Comparison of ENCODE assay signal across 8 cellular contexts in genomic region chr9:34809504-34810186, GRCh38.
DNase-seq lines count a peak whose midpoint lies in the region; ATAC-seq and TF ChIP-seq lines count a peak whose summit lies in the region.

No MANE protein-coding gene starts in this region.

- H3K4me3 ChIP-seq in cardiac fibroblast (replicated peaks in 1 of 2; ENCODE audit: low read depth in 2 of 2, low read length in 2 of 2) (no peak overlapping the region), iPS-20b (ENCODE audit: low read length) (peak overlapping the region; percentile 53), stomach (peak overlapping the region; percentile 18 to 35 (median 21))

- ATAC-seq in HG03139 (IDR thresholded peaks at IDR 0.05; ENCODE audit: unreplicated experiment) (no peak), HG02610 (IDR thresholded peaks at IDR 0.05; ENCODE audit: unreplicated experiment) (no peak)

- no peak for TF ChIP-seq EP300 in stomach (IDR thresholded peaks at IDR 0.05)

- peak; percentile 49 for TF ChIP-seq CTCF in cardiac fibroblast (IDR thresholded peaks at IDR 0.05; ENCODE audit: low read depth, low read length)
- TF ChIP-seq CTCF in stomach (IDR thresholded peaks at IDR 0.05) = no peak

- no peaks in the 10 kb centered on the region for H3K4me1 ChIP-seq in iPS-20b (ENCODE audit: insufficient read depth, low read length)
- H3K4me1 ChIP-seq in stomach = peaks cover 0 to 10% (median 4%) of the 10 kb centered on the region in 4 donors

- peaks cover 46% of the 10 kb centered on the region for H3K27me3 ChIP-seq in iPS-20b (ENCODE audit: insufficient read depth, low read length)
- H3K27me3 ChIP-seq in stomach = peaks cover 0 to 46% (median 28%) of the 10 kb centered on the region in 3 donors

- no peak for TF ChIP-seq POLR2A in stomach (IDR thresholded peaks at IDR 0.05)

- H3K36me3 ChIP-seq in iPS-20b (ENCODE audit: insufficient read depth, low read depth, low read length) (no peaks in the 10 kb centered on the region), stomach (no peaks in the 10 kb centered on the region)

- H3K9ac ChIP-seq in iPS-20b (ENCODE audit: low read depth, low read length) = no peak overlapping the region

- H3K27ac ChIP-seq in iPS-20b (ENCODE audit: low read length) (no peak overlapping the region), stomach (no peak overlapping the region)

- intact Hi-C loops in stomach (cut with DNase I; ENCODE audit: low total_unique reads) = no loop called here

- peak; percentile 4 for DNase-seq in NCI-H2227 (lab: John Stamatoyannopoulos, UW; ENCODE audit: unreplicated experiment)
- no peak for DNase-seq in NCI-H2227 treated with DMSO at 0.1 percent for 48 hours (lab: John Stamatoyannopoulos, UW)
- peak; percentile 18 to 36 for DNase-seq in cardiac fibroblast (ENCODE audit: low read depth in 2 of 2)
- DNase-seq in stomach = no peak
- no peak for DNase-seq in NCI-H446 (lab: John Stamatoyannopoulos, UW)

- H3K9me3 ChIP-seq in iPS-20b (ENCODE audit: insufficient read depth, low read depth, low read length) (peaks cover 8% of the 10 kb centered on the region; the same call in 1 of the 2 replicates), stomach (peaks cover 0 to 18% (median 16%) of the 10 kb centered on the region in 4 donors)

- WGBS in stomach, 5 donors = 3 to 13% (median 4%) methylated on average over 28 to 70 of the region's 70 CpGs

Comparison
In these comparisons a context has a peak if more than half of its experiments do, and no peak if none do; other contexts are left out.
1. DNase-seq: peak in NCI-H2227 (single experiment) and cardiac fibroblast (2 of 2); none in NCI-H2227 treated with DMSO at 0.1 percent for 48 hours (single experiment), stomach (single experiment) and NCI-H446 (0 of 2).
2. H3K4me3 ChIP-seq: peak in iPS-20b (single experiment) and stomach (4 of 4); none in cardiac fibroblast (0 of 2).